In genomic region chr12:116216022-116216756, GRCh38 we compare ENCODE assay signal across 16 cellular contexts.
DNase-seq lines count a peak whose midpoint lies in the region; ATAC-seq and TF ChIP-seq lines count a peak whose summit lies in the region.
"Had no signal": no experiment of that assay in that cellular context is flagged by ENCODE, and none has a peak within 500 bp of the region (broad histone marks: within the 10 kb centered on the region; RNA-seq: fewer than 3 reads in every experiment).

No MANE protein-coding gene starts in this region.

- H3K4me1 ChIP-seq in neural progenitor cell (peaks cover 34% of the 10 kb centered on the region), body of pancreas (peaks cover 40% of the 10 kb centered on the region)

- H3K4me2 ChIP-seq in neural progenitor cell: no peak overlapping the region
- H3K4me2 ChIP-seq: PC-9 had no signal

- no peaks in the 10 kb centered on the region for H3K27me3 Mint-ChIP-seq in stimulated activated naive CD8-positive, alpha-beta T cell treated with anti-CD3 and anti-CD28 coated beads, Interleukin-15, amount 100 ng/mL, for 72 hours
- H3K27me3 Mint-ChIP-seq in chondrocyte (ENCODE audit: low read depth) (no peaks in the 10 kb centered on the region), neural progenitor cell (ENCODE audit: insufficient read depth, low read depth) (no peaks in the 10 kb centered on the region)
- H3K27me3 Mint-ChIP-seq: CD4-positive, alpha-beta memory T cell had no signal

- peaks cover 80% of the 10 kb centered on the region for H4K20me1 ChIP-seq in neural progenitor cell (ENCODE audit: low read depth)

- in situ Hi-C loops in GM13977 (cut with MboI; ENCODE audit: low pct_unique_long_range_greater_than_20kb, low sequenced_read_pairs, unreplicated experiment): no loop called here

- TF ChIP-seq CTCF in chondrocyte (IDR thresholded peaks at IDR 0.05) (no peak), neural progenitor cell (IDR thresholded peaks at IDR 0.05) (no peak), GM13977 (IDR thresholded peaks at IDR 0.05; ENCODE audit: extremely low read depth, insufficient read depth, missing control alignments) (no peak), body of pancreas (IDR thresholded peaks at IDR 0.05) (no peak)

- no peak overlapping the region for H3K27ac Mint-ChIP-seq in stimulated activated naive CD8-positive, alpha-beta T cell treated with anti-CD3 and anti-CD28 coated beads, Interleukin-15, amount 100 ng/mL, for 72 hours
- H3K27ac Mint-ChIP-seq in chondrocyte (ENCODE audit: unreplicated experiment): peak overlapping the region; percentile 5
- no peak overlapping the region for H3K27ac Mint-ChIP-seq in neural progenitor cell

- ATAC-seq in stimulated activated naive CD8-positive, alpha-beta T cell treated with anti-CD3 and anti-CD28 coated beads, Interleukin-15, Interleukin-2, amounts not matched to agents 100 U/mL and 50 U/mL, for 24 hours: peak; percentile 67
- no peak for ATAC-seq in stimulated activated naive CD8-positive, alpha-beta T cell treated with anti-CD3 and anti-CD28 coated beads, Interleukin-15, amount 100 ng/mL, for 72 hours
- ATAC-seq in body of pancreas: no peak

- H3K27me3 ChIP-seq in neural progenitor cell (no peaks in the 10 kb centered on the region), body of pancreas (no peaks in the 10 kb centered on the region)
- H3K27me3 ChIP-seq: SJSA1 had no signal

- no peak overlapping the region for H2AFZ ChIP-seq in neural progenitor cell (replicated peaks)
- H2AFZ ChIP-seq: PC-9 had no signal

- peaks cover 100% of the 10 kb centered on the region for H3K79me2 ChIP-seq in neural progenitor cell (ENCODE audit: low read depth)

- intact Hi-C loops in body of pancreas (cut with DNase I): no loop called here

- H3K9me3 Mint-ChIP-seq in stimulated activated naive CD8-positive, alpha-beta T cell treated with anti-CD3 and anti-CD28 coated beads, Interleukin-15, amount 100 ng/mL, for 72 hours: no peaks in the 10 kb centered on the region
- H3K9me3 Mint-ChIP-seq in chondrocyte (ENCODE audit: low read depth): no peaks in the 10 kb centered on the region
- no peaks in the 10 kb centered on the region for H3K9me3 Mint-ChIP-seq in neural progenitor cell
- H3K9me3 Mint-ChIP-seq: CD4-positive, alpha-beta memory T cell had no signal

- H3K36me3 Mint-ChIP-seq in chondrocyte (ENCODE audit: low read depth) (no peaks in the 10 kb centered on the region), neural progenitor cell (no peaks in the 10 kb centered on the region)
- H3K36me3 Mint-ChIP-seq: CD4-positive, alpha-beta memory T cell had no signal

- H3K4me1 Mint-ChIP-seq in stimulated activated naive CD8-positive, alpha-beta T cell treated with anti-CD3 and anti-CD28 coated beads, Interleukin-15, amount 100 ng/mL, for 72 hours: peaks cover 67% of the 10 kb centered on the region
- H3K4me1 Mint-ChIP-seq in chondrocyte (ENCODE audit: low read depth) (peaks cover 65% of the 10 kb centered on the region), neural progenitor cell (peaks cover 24% of the 10 kb centered on the region)

- no peaks in the 10 kb centered on the region for H3K36me3 ChIP-seq in neural progenitor cell
- H3K36me3 ChIP-seq in body of pancreas (replicated peaks in 1 of 2; ENCODE audit: insufficient read depth in 1 of 2, low read depth in 2 of 2): no peaks in the 10 kb centered on the region
- H3K36me3 ChIP-seq: SJSA1 had no signal

- H3K4me3 ChIP-seq in neural progenitor cell (no peak overlapping the region), body of pancreas (no peak overlapping the region)
- H3K4me3 ChIP-seq: PC-9, SJSA1 had no signal

- peaks cover 26% of the 10 kb centered on the region for H3F3A ChIP-seq in neural progenitor cell (ENCODE audit: low read depth)

- H3K27ac ChIP-seq in neural progenitor cell (peak overlapping the region; percentile 19), body of pancreas (no peak overlapping the region)
- H3K27ac ChIP-seq: HL-60, PC-9, SJSA1 had no signal

- H3K9ac ChIP-seq in neural progenitor cell: no peak overlapping the region

- TF ChIP-seq POLR2A in body of pancreas (IDR thresholded peaks at IDR 0.05): no peak

- DNase-seq in stimulated activated naive CD8-positive, alpha-beta T cell treated with anti-CD3 and anti-CD28 coated beads, Interleukin-15, Interleukin-2, amounts not matched to agents 100 U/mL and 50 U/mL, for 24 hours: no peak
- no peak for DNase-seq in stimulated activated naive CD8-positive, alpha-beta T cell treated with anti-CD3 and anti-CD28 coated beads, Interleukin-15, amount 100 ng/mL, for 72 hours
- DNase-seq in chondrocyte (ENCODE audit: low spot score) (no peak), neural progenitor cell (ENCODE audit: low spot score) (no peak), GM13977 (ENCODE audit: low spot score) (no peak), HuH-7.5 (ENCODE audit: low spot score) (no peak), body of pancreas (no peak)
- DNase-seq: ACHN; CD4-positive, alpha-beta memory T cell; H7; NCI-H1436; NCI-H2081; NCI-H510A treated with DMSO at 0.1 percent for 48 hours; PC-9 had no signal

- H3K9me3 ChIP-seq in neural progenitor cell (ENCODE audit: low read depth) (no peaks in the 10 kb centered on the region), body of pancreas (no peaks in the 10 kb centered on the region)
- H3K9me3 ChIP-seq: SJSA1 had no signal

- 89 to 96% methylated on average over 5 of the region's 5 CpGs for WGBS in body of pancreas, 2 donors

- no peak overlapping the region for H3K4me3 Mint-ChIP-seq in stimulated activated naive CD8-positive, alpha-beta T cell treated with anti-CD3 and anti-CD28 coated beads, Interleukin-15, amount 100 ng/mL, for 72 hours
- H3K4me3 Mint-ChIP-seq in chondrocyte (ENCODE audit: unreplicated experiment) (no peak overlapping the region), neural progenitor cell (no peak overlapping the region)
